Comparison of ENCODE assay signal across 16 cellular contexts in genomic region chr17:72332367-72332766, GRCh38.
A peak's percentile ranks its signal among the peaks of the same experiment; 100 is the strongest.
DNase-seq lines count a peak whose midpoint lies in the region; ATAC-seq and TF ChIP-seq lines count a peak whose summit lies in the region.
"Had no signal": no experiment of that assay in that cellular context is flagged by ENCODE, and none has a peak within 500 bp of the region (broad histone marks: within the 10 kb centered on the region; RNA-seq: fewer than 3 reads in every experiment).

No MANE protein-coding gene starts in this region.

- no peaks in the 10 kb centered on the region for H3K4me1 Mint-ChIP-seq in T-helper 1 cell treated with Interleukin-12 subunit alpha and Interleukin-12 subunit beta and Interleukin-4 antibody, amounts not matched to agents 30 μg/mL and 1 μg/mL, for 36 hours (ENCODE audit: low read depth)
- H3K4me1 Mint-ChIP-seq in natural killer cell = no peaks in the 10 kb centered on the region
- H3K4me1 Mint-ChIP-seq: activated naive CD8-positive, alpha-beta T cell treated with anti-CD3 and anti-CD28 coated beads, Interleukin-2, amount 10 ng/mL, durations not matched to agents 7 days and 5 days had no signal

- DNase-seq in cortex of kidney (lab: John Stamatoyannopoulos, UW) = no peak
- DNase-seq in natural killer cell = no peak
- no peak for DNase-seq in glomerular visceral epithelial cell (ENCODE audit: extremely low spot score)
- DNase-seq: activated naive CD8-positive, alpha-beta T cell treated with anti-CD3 and anti-CD28 coated beads, Interleukin-2, amount 10 ng/mL, durations not matched to agents 7 days and 5 days; dermis blood vessel endothelial cell; kidney; NCI-H1092; NCI-H510A; stimulated activated CD4-positive, alpha-beta T cell treated with anti-CD3 and anti-CD28 coated beads, Interleukin-2, amount 100 ng/mL, for 48 hours had no signal

- H3K4me3 Mint-ChIP-seq in T-helper 1 cell treated with Interleukin-12 subunit alpha and Interleukin-12 subunit beta and Interleukin-4 antibody, amounts not matched to agents 30 μg/mL and 1 μg/mL, for 36 hours = no peak overlapping the region
- H3K4me3 Mint-ChIP-seq in natural killer cell = no peak overlapping the region
- H3K4me3 Mint-ChIP-seq: activated naive CD8-positive, alpha-beta T cell treated with anti-CD3 and anti-CD28 coated beads, Interleukin-2, amount 10 ng/mL, durations not matched to agents 7 days and 5 days; stimulated activated naive CD8-positive, alpha-beta T cell treated with anti-CD3 and anti-CD28 coated beads, Interleukin-15, Interleukin-2, amounts not matched to agents 100 ng/mL and 50 ng/mL, for 24 hours had no signal

- H3K9me3 Mint-ChIP-seq in T-helper 1 cell treated with Interleukin-12 subunit alpha and Interleukin-12 subunit beta and Interleukin-4 antibody, amounts not matched to agents 30 μg/mL and 1 μg/mL, for 36 hours = no peaks in the 10 kb centered on the region
- H3K9me3 Mint-ChIP-seq in natural killer cell = peaks cover 3 to 4% of the 10 kb centered on the region in 2 donors
- H3K9me3 Mint-ChIP-seq: activated naive CD8-positive, alpha-beta T cell treated with anti-CD3 and anti-CD28 coated beads, Interleukin-2, amount 10 ng/mL, durations not matched to agents 7 days and 5 days; stimulated activated naive CD8-positive, alpha-beta T cell treated with anti-CD3 and anti-CD28 coated beads, Interleukin-15, Interleukin-2, amounts not matched to agents 100 ng/mL and 50 ng/mL, for 24 hours had no signal

- H3K36me3 Mint-ChIP-seq in T-helper 1 cell treated with Interleukin-12 subunit alpha and Interleukin-12 subunit beta and Interleukin-4 antibody, amounts not matched to agents 30 μg/mL and 1 μg/mL, for 36 hours (ENCODE audit: low read depth) = no peaks in the 10 kb centered on the region
- H3K36me3 Mint-ChIP-seq in natural killer cell = no peaks in the 10 kb centered on the region
- H3K36me3 Mint-ChIP-seq: activated naive CD8-positive, alpha-beta T cell treated with anti-CD3 and anti-CD28 coated beads, Interleukin-2, amount 10 ng/mL, durations not matched to agents 7 days and 5 days had no signal

- ATAC-seq in GM18498 (IDR thresholded peaks at IDR 0.05; ENCODE audit: unreplicated experiment) (peak; percentile 58), GM21390 (IDR thresholded peaks at IDR 0.05; ENCODE audit: unreplicated experiment) (peak; percentile 72), HG02981 (IDR thresholded peaks at IDR 0.05; ENCODE audit: unreplicated experiment) (peak; percentile 70), natural killer cell (no peak), HG03097 (IDR thresholded peaks at IDR 0.05; ENCODE audit: low FRiP score, unreplicated experiment) (no peak)
- ATAC-seq: Right ventricle myocardium inferior had no signal

- H3K27ac Mint-ChIP-seq in T-helper 1 cell treated with Interleukin-12 subunit alpha and Interleukin-12 subunit beta and Interleukin-4 antibody, amounts not matched to agents 30 μg/mL and 1 μg/mL, for 36 hours = peak overlapping the region; percentile 36
- no peak overlapping the region for H3K27ac Mint-ChIP-seq in natural killer cell
- H3K27ac Mint-ChIP-seq: activated naive CD8-positive, alpha-beta T cell treated with anti-CD3 and anti-CD28 coated beads, Interleukin-2, amount 10 ng/mL, durations not matched to agents 7 days and 5 days; stimulated activated naive CD8-positive, alpha-beta T cell treated with anti-CD3 and anti-CD28 coated beads, Interleukin-15, Interleukin-2, amounts not matched to agents 100 ng/mL and 50 ng/mL, for 24 hours had no signal

- no peaks in the 10 kb centered on the region for H3K27me3 Mint-ChIP-seq in T-helper 1 cell treated with Interleukin-12 subunit alpha and Interleukin-12 subunit beta and Interleukin-4 antibody, amounts not matched to agents 30 μg/mL and 1 μg/mL, for 36 hours (ENCODE audit: low read depth)
- no peaks in the 10 kb centered on the region for H3K27me3 Mint-ChIP-seq in natural killer cell (ENCODE audit: low read depth in 2 of 2)
- H3K27me3 Mint-ChIP-seq: activated naive CD8-positive, alpha-beta T cell treated with anti-CD3 and anti-CD28 coated beads, Interleukin-2, amount 10 ng/mL, durations not matched to agents 7 days and 5 days had no signal

- intact Hi-C loops in natural killer cell (cut with micrococcal nuclease) = no loop called here

- TF ChIP-seq CTCF in natural killer cell (IDR thresholded peaks at IDR 0.05) = no peak

Comparison
In these comparisons a context has a peak if more than half of its experiments do, and no peak if none do; other contexts are left out.
1. ATAC-seq: peak in GM18498 (single experiment), GM21390 (single experiment) and HG02981 (single experiment); none in natural killer cell (0 of 3) and HG03097 (single experiment).